In the genomic region with DNA sequence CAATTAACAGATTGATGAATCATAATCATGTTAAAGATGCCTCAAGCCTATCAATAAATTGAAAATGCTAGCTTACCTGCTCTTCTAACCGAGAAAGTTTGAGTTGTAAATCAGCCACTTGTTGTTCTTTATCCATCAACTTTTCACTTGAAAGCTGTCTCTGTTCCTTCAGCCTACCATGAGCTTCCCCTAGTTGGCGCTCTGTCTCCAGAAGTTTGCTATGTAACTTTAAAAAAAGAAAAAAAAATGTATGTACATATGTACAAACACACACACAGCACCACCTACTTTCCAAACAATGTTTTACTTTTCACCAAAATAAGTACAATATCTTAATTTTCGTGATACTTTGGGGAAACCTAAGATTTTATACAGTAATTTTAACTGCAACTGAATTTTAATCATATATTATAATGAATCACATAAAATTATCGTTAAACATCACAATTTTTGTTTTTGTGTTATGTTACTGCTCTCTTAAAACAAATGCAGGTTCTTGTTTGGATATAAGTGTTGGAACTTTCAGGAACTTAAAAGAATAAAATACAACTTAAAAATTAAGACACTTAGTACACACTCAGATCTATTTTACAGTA, we compare ENCODE assay signal across 8 cellular contexts.
DNase-seq lines count a peak whose midpoint lies in the region; ATAC-seq, FAIRE-seq and TF ChIP-seq lines count a peak whose summit lies in the region.

No MANE protein-coding gene starts in this region.

- H3K4me1 ChIP-seq in Caco-2, result no peaks in the 10 kb centered on the region; the same call in 1 of the 2 replicates
- H3K4me1 ChIP-seq in Panc1 (ENCODE audit: control insufficient read depth, insufficient read depth, low read length), result no peaks in the 10 kb centered on the region

- TF ChIP-seq CTCF in Caco-2 (IDR thresholded peaks at IDR 0.05; ENCODE audit: insufficient read depth in 1 of 2, low read depth in 1 of 2, low read length in 1 of 2, severe bottlenecking in 1 of 2, unreplicated experiment in 1 of 2) (peak; percentile 54 to 94), Panc1 (IDR thresholded peaks at IDR 0.05) (peak; percentile 87; the same call in 1 of the 2 replicates), brain microvascular endothelial cell (IDR thresholded peaks at IDR 0.05; ENCODE audit: low read depth, low read length, missing control alignments) (peak; percentile 92)

- H3K9me3 ChIP-seq in Caco-2 (no peaks in the 10 kb centered on the region), Panc1 (ENCODE audit: control insufficient read depth, insufficient read depth, low read depth, low read length) (no peaks in the 10 kb centered on the region)

- no peaks in the 10 kb centered on the region for H3K9me3 Mint-ChIP-seq in Caco-2 (ENCODE audit: unreplicated experiment)
- H3K9me3 Mint-ChIP-seq in memory B cell, result no peaks in the 10 kb centered on the region
- H3K9me3 Mint-ChIP-seq in activated T-helper 2 cell treated with anti-CD3 and anti-CD28 coated beads, Interferon-gamma antibody, Interleukin-2, Interleukin-4, amounts not matched to agents 10 μg/mL and 5 μg/mL and 100 μg/mL, durations not matched to agents 14 hours and 24 hours and 36 hours, result no peaks in the 10 kb centered on the region

- intact Hi-C loops in Caco-2 (cut with micrococcal nuclease; ENCODE audit: unreplicated experiment) (loop anchor here (1.0 to 5.0 kb wide), 2 partner anchors 101 to 119 kb away; partner anchors contain the start of gene EEA1), Panc1 (cut with micrococcal nuclease; ENCODE audit: unreplicated experiment) (no loop called here)
- intact Hi-C loops in activated T-helper 2 cell treated with anti-CD3 and anti-CD28 coated beads, Interferon-gamma antibody, Interleukin-2, Interleukin-4, amounts not matched to agents 10 μg/mL and 5 μg/mL and 100 μg/mL, durations not matched to agents 14 hours and 24 hours and 36 hours (cut with micrococcal nuclease), result loop anchor here (10.0 kb wide), 1 partner anchor 97 kb away; the partner anchor contains the start of gene EEA1

- peak; percentile 62 for FAIRE-seq in H54 (lab: Jason Lieb, UNC)

- H3K27me3 Mint-ChIP-seq in Caco-2 (ENCODE audit: insufficient read depth, unreplicated experiment), result no peaks in the 10 kb centered on the region
- no peaks in the 10 kb centered on the region for H3K27me3 Mint-ChIP-seq in memory B cell
- no peaks in the 10 kb centered on the region for H3K27me3 Mint-ChIP-seq in activated T-helper 2 cell treated with anti-CD3 and anti-CD28 coated beads, Interferon-gamma antibody, Interleukin-2, Interleukin-4, amounts not matched to agents 10 μg/mL and 5 μg/mL and 100 μg/mL, durations not matched to agents 14 hours and 24 hours and 36 hours (ENCODE audit: low read depth)

- DNase-seq in Caco-2 (peak; percentile 46 to 61), H54 (ENCODE audit: insufficient read length, low spot score) (peak; percentile 8), Panc1 (ENCODE audit: low read depth, low spot score) (peak; percentile 33), brain microvascular endothelial cell (peak; percentile 57), memory B cell (ENCODE audit: low spot score in 2 of 2) (peak in 1 of 2 donors; percentile 8), NCI-H1092 treated with DMSO at 0.1 percent for 48 hours (lab: John Stamatoyannopoulos, UW) (no peak)
- no peak for DNase-seq in activated effector memory CD4-positive, alpha-beta T cell treated with Interleukin-2 at 50 U/mL for 16 hours
- no peak for DNase-seq in activated T-helper 2 cell treated with anti-CD3 and anti-CD28 coated beads, Interferon-gamma antibody, Interleukin-2, Interleukin-4, amounts not matched to agents 10 μg/mL and 5 μg/mL and 100 μg/mL, durations not matched to agents 14 hours and 24 hours and 36 hours (ENCODE audit: low spot score)

- no peak overlapping the region for H3K4me3 ChIP-seq in Caco-2 (ENCODE audit: low read depth, low read length)
- no peak overlapping the region for H3K4me3 ChIP-seq in Panc1 (ENCODE audit: low read depth in 2 of 2, low read length in 2 of 2)
- no peak overlapping the region for H3K4me3 ChIP-seq in brain microvascular endothelial cell (ENCODE audit: low read depth, low read length)

- CTCF ChIA-PET in Caco-2 (lab: Charles Lee) (interaction anchor here (0.5 to 1.0 kb wide), 9 partner anchors 11 to 300 kb away, joined by 3 to 14 read pairs (median 3); partner anchors contain the start of gene EEA1), Panc1 (lab: Charles Lee) (interaction anchor here (0.8 to 1.2 kb wide), 3 partner anchors 9 to 115 kb away, joined by 3 to 7 read pairs (median 4); no protein-coding TSS in a partner anchor)

- BruUV-seq in Caco-2 (replicated peaks; lab: Mats Ljungman, UMichigan) (no TSS peak), Panc1 (replicated peaks; lab: Mats Ljungman, UMichigan) (no TSS peak)

- POLR2A ChIA-PET in Caco-2 (lab: Charles Lee), result no interaction called here
- POLR2A ChIA-PET in Panc1 (lab: Charles Lee), result no interaction called here

- TF ChIP-seq POLR2A in H54 (IDR thresholded peaks at IDR 0.05; ENCODE audit: low read depth, low read length), result no peak

- H3K4me1 Mint-ChIP-seq in Caco-2 (ENCODE audit: low read depth, unreplicated experiment) (no peaks in the 10 kb centered on the region), memory B cell (peaks cover 7% of the 10 kb centered on the region)
- no peaks in the 10 kb centered on the region for H3K4me1 Mint-ChIP-seq in activated T-helper 2 cell treated with anti-CD3 and anti-CD28 coated beads, Interferon-gamma antibody, Interleukin-2, Interleukin-4, amounts not matched to agents 10 μg/mL and 5 μg/mL and 100 μg/mL, durations not matched to agents 14 hours and 24 hours and 36 hours (ENCODE audit: low read depth)

- ATAC-seq in Panc1 (peak; percentile 66; the same call in 1 of the 2 replicates), memory B cell (ENCODE audit: low read depth) (peak; percentile 44)

- no peaks in the 10 kb centered on the region for H3K36me3 ChIP-seq in Caco-2 (ENCODE audit: control insufficient read depth, insufficient read depth, low read length)
- no peaks in the 10 kb centered on the region; the same call in 1 of the 2 replicates for H3K36me3 ChIP-seq in Panc1 (ENCODE audit: control insufficient read depth, insufficient read depth, low read length)
- peaks cover 5% of the 10 kb centered on the region for H3K36me3 ChIP-seq in brain microvascular endothelial cell (replicated peaks)

- H3K27ac ChIP-seq in Panc1 (ENCODE audit: low read length) (no peak overlapping the region), brain microvascular endothelial cell (no peak overlapping the region)

- in situ Hi-C loops in Panc1 (cut with HindIII; ENCODE audit: low pct_unique_long_range_greater_than_20kb, low sequenced_read_pairs), result no loop called here
- in situ Hi-C loops in brain microvascular endothelial cell (cut with HindIII; ENCODE audit: low pct_ligation_motif_present, low sequenced_read_pairs), result no loop called here

- H3K36me3 Mint-ChIP-seq in Caco-2 (ENCODE audit: insufficient read depth, unreplicated experiment) (peaks cover 40% of the 10 kb centered on the region), memory B cell (peaks cover 18% of the 10 kb centered on the region)
- peaks cover 24% of the 10 kb centered on the region for H3K36me3 Mint-ChIP-seq in activated T-helper 2 cell treated with anti-CD3 and anti-CD28 coated beads, Interferon-gamma antibody, Interleukin-2, Interleukin-4, amounts not matched to agents 10 μg/mL and 5 μg/mL and 100 μg/mL, durations not matched to agents 14 hours and 24 hours and 36 hours (ENCODE audit: low read depth)

- H3K4me3 Mint-ChIP-seq in Caco-2 (ENCODE audit: unreplicated experiment) (no peak overlapping the region), memory B cell (no peak overlapping the region)
- no peak overlapping the region for H3K4me3 Mint-ChIP-seq in activated T-helper 2 cell treated with anti-CD3 and anti-CD28 coated beads, Interferon-gamma antibody, Interleukin-2, Interleukin-4, amounts not matched to agents 10 μg/mL and 5 μg/mL and 100 μg/mL, durations not matched to agents 14 hours and 24 hours and 36 hours (ENCODE audit: low read depth)

- no peaks in the 10 kb centered on the region for H3K27me3 ChIP-seq in Caco-2 (replicated peaks; ENCODE audit: control insufficient read depth, insufficient read depth, low read length)
- no peaks in the 10 kb centered on the region for H3K27me3 ChIP-seq in Panc1 (ENCODE audit: control insufficient read depth, insufficient read depth, low read length)
- H3K27me3 ChIP-seq in brain microvascular endothelial cell (replicated peaks), result no peaks in the 10 kb centered on the region

- H3K27ac Mint-ChIP-seq in Caco-2 (ENCODE audit: unreplicated experiment) (no peak overlapping the region), memory B cell (no peak overlapping the region)
- no peak overlapping the region for H3K27ac Mint-ChIP-seq in activated T-helper 2 cell treated with anti-CD3 and anti-CD28 coated beads, Interferon-gamma antibody, Interleukin-2, Interleukin-4, amounts not matched to agents 10 μg/mL and 5 μg/mL and 100 μg/mL, durations not matched to agents 14 hours and 24 hours and 36 hours

Comparison
In these comparisons a context has a peak if more than half of its experiments do, and no peak if none do; other contexts are left out.
1. DNase-seq: peak in Caco-2 (2 of 2), H54 (single experiment), Panc1 (single experiment) and brain microvascular endothelial cell (single experiment); none in activated effector memory CD4-positive, alpha-beta T cell treated with Interleukin-2 at 50 U/mL for 16 hours (single experiment), activated T-helper 2 cell treated with anti-CD3 and anti-CD28 coated beads, Interferon-gamma antibody, Interleukin-2, Interleukin-4, amounts not matched to agents 10 μg/mL and 5 μg/mL and 100 μg/mL, durations not matched to agents 14 hours and 24 hours and 36 hours (single experiment) and NCI-H1092 treated with DMSO at 0.1 percent for 48 hours (single experiment).
2. Peak in every context shown above with its lines, with median percentiles within 50 percentile points of each other: CTCF ChIP-seq.